Comparison of ENCODE assay signal across 22 cellular contexts in the genomic region with DNA sequence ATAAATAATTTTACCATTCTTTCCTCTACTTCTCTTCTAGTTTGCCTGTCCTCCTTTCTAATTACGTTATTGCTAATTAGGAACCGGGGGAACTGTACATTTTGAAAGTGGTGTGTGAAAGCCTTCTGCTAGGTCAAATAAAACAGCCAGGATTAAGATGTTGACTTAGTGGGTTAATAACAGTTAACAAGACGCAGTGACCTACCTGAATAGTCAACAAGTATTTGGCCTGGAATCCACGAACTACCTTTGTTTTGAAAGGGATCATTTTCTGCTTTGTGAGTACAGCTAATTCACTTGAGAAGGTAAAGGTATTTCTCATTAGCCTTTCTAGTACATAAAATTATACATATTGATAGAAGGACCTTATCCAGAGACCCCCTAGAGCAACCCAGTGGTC.
"Had no signal": no experiment of that assay in that cellular context is flagged by ENCODE, and none has a peak within 500 bp of the region (broad histone marks: within the 10 kb centered on the region; RNA-seq: fewer than 3 reads in every experiment).

No MANE protein-coding gene starts in this region.

- ATAC-seq: activated T-cell treated with anti-CD3 and anti-CD28 coated beads, Interleukin-2, amount 50 U/mL, for 4 hours; activated T-helper 17 cell treated with anti-CD3 and anti-CD28 coated beads, Interleukin-2, amount 50 U/mL, for 72 hours; gastroesophageal sphincter; left cardiac atrium; sciatic nerve; WTC11 had no signal

- H3K4me3 ChIP-seq: gastroesophageal sphincter, hepatocyte, skin epidermis, tibial artery had no signal

- H3K79me2 ChIP-seq: hepatocyte had no signal

- H3K27ac ChIP-seq: gastroesophageal sphincter, hepatocyte, skin epidermis, tibial artery had no signal

- H3K4me2 ChIP-seq: hepatocyte had no signal

- H3K4me1 ChIP-seq: gastroesophageal sphincter, tibial artery had no signal

- DNase-seq: activated CD4-positive, alpha-beta memory T cell treated with anti-CD3 and anti-CD28 coated beads, Interleukin-2, amount 10 ng/mL, durations not matched to agents 7 days and 5 days; activated CD4-positive, alpha-beta T cell treated with anti-CD3 and anti-CD28 coated beads for 1 hour; activated CD4-positive, alpha-beta T cell treated with anti-CD3 and anti-CD28 coated beads, Interleukin-2, amount 10 ng/mL, durations not matched to agents 7 days and 5 days; activated gamma-delta T cell treated with Interleukin-2 at 50 U/mL for 16 hours; activated naive CD4-positive, alpha-beta T cell treated with anti-CD3 and anti-CD28 coated beads, Interleukin-2, amount 50 U/mL, for 16 hours; activated T-cell treated with anti-CD3 and anti-CD28 coated beads, Interleukin-2, amount 50 U/mL, for 4 hours; amniotic stem cell; caudate nucleus; cortex of kidney; left cardiac atrium; mammary epithelial cell; posterior cingulate gyrus; stimulated activated CD4-positive, alpha-beta T cell treated with anti-CD3 and anti-CD28 coated beads, Interleukin-12 subunit alpha, Interleukin-12 subunit beta, amount 100 ng/mL, for 4 hours; stimulated activated CD4-positive, alpha-beta T cell treated with anti-CD3 and anti-CD28 coated beads, Interleukin-4, amount 100 ng/mL, for 1 hour; T1000; tibial artery had no signal

- H2AFZ ChIP-seq: hepatocyte had no signal

- H3K9me3 ChIP-seq: tibial artery had no signal

- H3K27me3 ChIP-seq: gastroesophageal sphincter, hepatocyte, tibial artery had no signal

- H3K36me3 ChIP-seq: gastroesophageal sphincter, tibial artery had no signal
